In the genomic region with DNA sequence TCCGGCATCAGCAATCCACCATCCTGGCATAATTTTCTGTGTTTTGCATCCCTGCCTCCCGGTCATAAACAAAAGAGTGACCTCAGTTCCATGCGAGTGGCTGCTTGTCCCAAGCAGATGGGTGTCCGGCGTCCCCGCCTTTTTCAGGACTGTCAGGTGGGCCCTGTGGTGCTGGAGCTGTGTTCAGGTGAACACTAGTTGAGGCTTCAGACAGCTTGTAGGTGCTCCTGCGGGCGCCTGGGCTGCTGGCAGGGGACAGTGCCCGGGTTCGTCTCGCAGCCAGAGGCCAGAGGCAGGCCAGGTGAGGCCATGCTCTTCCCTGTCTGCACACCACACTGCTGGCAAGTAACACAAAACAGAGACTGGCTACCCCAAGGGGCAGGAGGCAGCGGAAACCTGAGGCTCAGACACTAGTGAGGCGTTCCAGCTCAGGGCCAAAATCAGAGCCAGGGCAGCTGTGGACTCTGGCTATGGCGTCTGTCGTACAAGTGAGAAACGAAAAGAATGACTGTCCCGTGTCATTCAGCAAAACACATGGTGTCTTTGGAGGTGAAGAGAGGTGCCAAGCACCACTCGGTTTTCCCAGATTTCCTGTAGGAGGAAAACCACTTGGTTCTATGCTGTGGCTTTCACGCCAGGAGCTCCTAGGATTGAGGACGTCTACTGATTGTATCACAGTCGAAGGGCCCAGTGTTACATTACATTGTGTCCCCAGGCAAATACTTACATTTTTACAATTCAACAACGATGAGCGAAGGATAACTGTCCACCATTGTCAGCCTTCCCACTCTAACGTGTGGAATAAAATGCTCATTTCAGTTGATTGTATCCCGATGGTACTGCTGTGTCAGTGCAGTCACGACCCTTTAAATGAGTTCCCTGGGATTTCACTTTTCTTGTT, we compare ENCODE assay signal across 19 cellular contexts.
"Had no signal": no experiment of that assay in that cellular context is flagged by ENCODE, and none has a peak within 500 bp of the region (broad histone marks: within the 10 kb centered on the region; RNA-seq: fewer than 3 reads in every experiment).

No MANE protein-coding gene starts in this region.

- H3K4me3 Mint-ChIP-seq: activated CD4-positive, alpha-beta memory T cell treated with anti-CD3 and anti-CD28 coated beads for 36 hours; activated CD4-positive, alpha-beta T cell treated with anti-CD3 and anti-CD28 coated beads for 36 hours; activated T-cell treated with anti-CD3 and anti-CD28 coated beads, Interleukin-2, amount 50 U/mL, for 4 hours; naive B cell; stimulated activated naive CD8-positive, alpha-beta T cell treated with anti-CD3 and anti-CD28 coated beads, Interleukin-15, amount 100 ng/mL, for 72 hours; T-helper 2 cell treated with Interferon-gamma antibody and Interleukin-4, amounts not matched to agents 5 μg/mL and 100 μg/mL, for 36 hours had no signal

- H3K9me3 ChIP-seq: ascending aorta, gastrocnemius medialis, mucosa of descending colon, ovary, right lobe of liver, SK-N-SH, testis had no signal

- H3K27me3 ChIP-seq: ascending aorta, gastrocnemius medialis, ovary, right lobe of liver, testis had no signal

- ATAC-seq: activated CD4-positive, alpha-beta T cell treated with anti-CD3 and anti-CD28 coated beads for 36 hours; activated T-cell treated with anti-CD3 and anti-CD28 coated beads, Interleukin-2, amount 50 U/mL, for 4 hours; esophagus mucosa; gastrocnemius medialis; mucosa of descending colon; stimulated activated naive CD8-positive, alpha-beta T cell treated with anti-CD3 and anti-CD28 coated beads, Interleukin-15, amount 100 ng/mL, for 72 hours had no signal

- H3K4me1 Mint-ChIP-seq: naive B cell had no signal

- H3K27ac ChIP-seq: ascending aorta, gastrocnemius medialis, ovary, right lobe of liver, testis had no signal

- DNase-seq: activated CD4-positive, alpha-beta memory T cell treated with anti-CD3 and anti-CD28 coated beads for 36 hours; activated CD4-positive, alpha-beta T cell treated with anti-CD3 and anti-CD28 coated beads for 36 hours; activated naive CD4-positive, alpha-beta T cell treated with anti-CD3 and anti-CD28 coated beads, Interleukin-2, amount 50 U/mL, for 16 hours; activated T-cell treated with anti-CD3 and anti-CD28 coated beads, Interleukin-2, amount 50 U/mL, for 4 hours; effector CD8-positive, alpha-beta T cell; gastrocnemius medialis; mucosa of descending colon; naive B cell; right lobe of liver; SK-N-SH; small intestine; stimulated activated CD4-positive, alpha-beta T cell treated with anti-CD3 and anti-CD28 coated beads, Interleukin-15, amount 100 ng/mL, for 24 hours; stimulated activated CD4-positive, alpha-beta T cell treated with anti-CD3 and anti-CD28 coated beads, Interleukin-2, amount 100 ng/mL, for 48 hours; stimulated activated naive CD8-positive, alpha-beta T cell treated with anti-CD3 and anti-CD28 coated beads, Interleukin-15, amount 100 ng/mL, for 72 hours; testis had no signal

- H3K4me1 ChIP-seq: ascending aorta, gastrocnemius medialis, right lobe of liver, testis had no signal

- H3K36me3 ChIP-seq: gastrocnemius medialis, ovary, right lobe of liver had no signal

- H3K4me3 ChIP-seq: ascending aorta, gastrocnemius medialis, mucosa of descending colon, ovary, right lobe of liver, testis had no signal

- H3K27me3 Mint-ChIP-seq: activated CD4-positive, alpha-beta memory T cell treated with anti-CD3 and anti-CD28 coated beads for 36 hours; activated CD4-positive, alpha-beta T cell treated with anti-CD3 and anti-CD28 coated beads for 36 hours; naive B cell; stimulated activated naive CD8-positive, alpha-beta T cell treated with anti-CD3 and anti-CD28 coated beads, Interleukin-15, amount 100 ng/mL, for 72 hours had no signal

- H3K27ac Mint-ChIP-seq: activated CD4-positive, alpha-beta memory T cell treated with anti-CD3 and anti-CD28 coated beads for 36 hours; activated CD4-positive, alpha-beta T cell treated with anti-CD3 and anti-CD28 coated beads for 36 hours; naive B cell; stimulated activated naive CD8-positive, alpha-beta T cell treated with anti-CD3 and anti-CD28 coated beads, Interleukin-15, amount 100 ng/mL, for 72 hours; T-helper 2 cell treated with Interferon-gamma antibody and Interleukin-4, amounts not matched to agents 5 μg/mL and 100 μg/mL, for 36 hours had no signal
